Comparison of ENCODE assay signal across 30 cellular contexts in genomic region chr4:4754641-4755040, GRCh38.
"Had no signal": no experiment of that assay in that cellular context is flagged by ENCODE, and none has a peak within 500 bp of the region (broad histone marks: within the 10 kb centered on the region; RNA-seq: fewer than 3 reads in every experiment).

No MANE protein-coding gene starts in this region.

- H3K4me3 ChIP-seq: ascending aorta, cardiac muscle cell, coronary artery, dorsolateral prefrontal cortex, pancreas, prostate gland, smooth muscle cell, thyroid gland, upper lobe of left lung had no signal

- H3K4me1 ChIP-seq: ascending aorta, pancreas, thyroid gland, upper lobe of left lung had no signal

- H3K9me3 ChIP-seq: ascending aorta, pancreas, prostate gland, thyroid gland, upper lobe of left lung had no signal

- ATAC-seq: activated CD4-positive, alpha-beta T cell treated with anti-CD3 and anti-CD28 coated beads for 36 hours; activated CD8-positive, alpha-beta memory T cell treated with anti-CD3 and anti-CD28 coated beads, Interleukin-2, amount 10 ng/mL, durations not matched to agents 7 days and 5 days; activated CD8-positive, alpha-beta T cell treated with anti-CD3 and anti-CD28 coated beads, Interleukin-2, amount 10 ng/mL, durations not matched to agents 7 days and 5 days; effector memory CD8-positive, alpha-beta T cell; pancreas; stimulated activated memory B cell treated with anti-CD40 and anti-IgM and Interleukin-4, amounts not matched to agents 10 μg/mL and 1 μg/mL and 100 μg/mL, for 72 hours; stimulated activated naive CD8-positive, alpha-beta T cell treated with anti-CD3 and anti-CD28 coated beads, Interleukin-15, amount 100 ng/mL, for 72 hours had no signal

- H3K27me3 ChIP-seq: ascending aorta, cardiac muscle cell, dorsolateral prefrontal cortex, pancreas, thyroid gland, upper lobe of left lung had no signal

- H3K36me3 ChIP-seq: ascending aorta, cardiac muscle cell, pancreas, prostate gland, thyroid gland, upper lobe of left lung had no signal

- H3K27ac ChIP-seq: ascending aorta, cardiac muscle cell, coronary artery, dorsolateral prefrontal cortex, pancreas, prostate gland, thyroid gland, upper lobe of left lung had no signal

- DNase-seq: activated CD4-positive, alpha-beta T cell treated with anti-CD3 and anti-CD28 coated beads for 36 hours; activated CD4-positive, CD25-positive, alpha-beta regulatory T cell; activated CD8-positive, alpha-beta memory T cell treated with anti-CD3 and anti-CD28 coated beads, Interleukin-2, amount 10 ng/mL, durations not matched to agents 7 days and 5 days; activated CD8-positive, alpha-beta T cell treated with anti-CD3 and anti-CD28 coated beads, Interleukin-2, amount 10 ng/mL, durations not matched to agents 7 days and 5 days; activated naive CD4-positive, alpha-beta T cell treated with Interleukin-2 at 50 U/mL for 16 hours; activated T-cell treated with anti-CD3 and anti-CD28 coated beads, Interleukin-2, amount 50 U/mL, for 48 hours; dorsolateral prefrontal cortex; effector memory CD8-positive, alpha-beta T cell; erythroblast; head of caudate nucleus; hypothalamus; immature natural killer cell; naive B cell; nucleus accumbens; pancreas; retina; stimulated activated CD4-positive, alpha-beta T cell treated with anti-CD3 and anti-CD28 coated beads, Interleukin-1b, Interleukin-23, amount 100 ng/mL, for 48 hours; stimulated activated CD4-positive, alpha-beta T cell treated with anti-CD3 and anti-CD28 coated beads, Interleukin-4, amount 100 ng/mL, for 4 hours; stimulated activated CD8-positive, alpha-beta memory T cell treated with anti-CD3 and anti-CD28 coated beads, Interleukin-4, amount 100 ng/mL, for 48 hours; stimulated activated naive CD8-positive, alpha-beta T cell treated with anti-CD3 and anti-CD28 coated beads, Interleukin-15, amount 100 ng/mL, for 72 hours; substantia nigra; T-helper 2 cell; thyroid gland; upper lobe of left lung had no signal
